In the genomic region with DNA sequence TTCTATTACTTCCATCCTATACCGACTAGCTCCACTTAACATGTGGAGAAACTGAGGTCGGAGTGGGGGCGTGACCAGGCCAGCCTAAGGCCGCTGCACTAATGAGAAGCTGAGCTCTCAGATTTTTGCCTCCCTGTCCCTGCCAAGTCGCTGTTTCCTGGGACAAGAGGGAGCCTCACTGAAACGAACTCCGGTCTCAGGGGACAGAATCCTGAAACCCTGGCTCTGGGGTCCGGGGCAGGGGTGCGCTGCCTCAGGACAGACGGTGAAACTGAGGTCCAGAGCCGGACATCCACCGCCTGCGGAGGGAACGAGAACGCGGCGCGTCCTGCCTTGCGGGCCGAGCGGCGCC, we compare ENCODE assay signal across 9 cellular contexts. TPM values are rescaled to one million over a fixed set of nuclear protein-coding genes. Genes with fewer than 3 reads are reported as not detected.
DNase-seq lines count a peak whose midpoint lies in the region; ATAC-seq and TF ChIP-seq lines count a peak whose summit lies in the region.
"Had no signal": no experiment of that assay in that cellular context is flagged by ENCODE, and none has a peak within 500 bp of the region (broad histone marks: within the 10 kb centered on the region; RNA-seq: fewer than 3 reads in every experiment).

No MANE protein-coding gene starts in this region.

- WGBS in trophoblast cell (ENCODE audit: extremely low coverage, insufficient coverage, insufficient read length), result no CpG with 5 or more reads among the region's 22 CpGs

- no peak overlapping the region for H2AK5ac ChIP-seq in trophoblast cell (ENCODE audit: low read length)

- peak overlapping the region; percentile 73 for H3K4me2 ChIP-seq in DND-41 (ENCODE audit: insufficient read depth, low read length)
- H3K4me2 ChIP-seq in trophoblast cell (ENCODE audit: low read length), result peak overlapping the region; percentile 83

- H2AFZ ChIP-seq in DND-41 (ENCODE audit: low read depth, low read length) (peak overlapping the region; percentile 92), trophoblast cell (ENCODE audit: insufficient read depth, low read length, poor library complexity) (peak overlapping the region; percentile 62)

- H3K9ac ChIP-seq in DND-41 (ENCODE audit: low read depth, low read length), result peak overlapping the region; percentile 62
- peak overlapping the region; percentile 32 for H3K9ac ChIP-seq in trophoblast cell (ENCODE audit: low read length)

- H3K27me3 ChIP-seq in DND-41 (ENCODE audit: insufficient read depth, low read length, poor library complexity), result no peaks in the 10 kb centered on the region
- peaks cover 2% of the 10 kb centered on the region for H3K27me3 ChIP-seq in trophoblast cell (ENCODE audit: insufficient read depth, low read length)

- H3K4me1 ChIP-seq in DND-41 (ENCODE audit: insufficient read depth, low read length) (peaks cover 38% of the 10 kb centered on the region), trophoblast cell (ENCODE audit: control insufficient read depth in 1 of 2, insufficient read depth in 2 of 2, low read length in 2 of 2) (peaks cover 10 to 14% of the 10 kb centered on the region in 2 experiments)

- TF ChIP-seq CTCF in DND-41 (IDR thresholded peaks at IDR 0.05; ENCODE audit: borderline replicate concordance, extremely low read depth, low read length, poor library complexity, severe bottlenecking), result no peak
- no peak for TF ChIP-seq CTCF in foreskin fibroblast (IDR thresholded peaks at IDR 0.05; ENCODE audit: low read depth, low read length)

- peak overlapping the region; percentile 59 for H3K18ac ChIP-seq in trophoblast cell (ENCODE audit: low read length)

- H3K9me3 ChIP-seq in DND-41 (ENCODE audit: insufficient read depth, low read length, severe bottlenecking) (no peaks in the 10 kb centered on the region), trophoblast cell (ENCODE audit: insufficient read depth, low read depth, low read length) (no peaks in the 10 kb centered on the region)

- peak overlapping the region; percentile 78 for H4K91ac ChIP-seq in trophoblast cell (ENCODE audit: low read depth, low read length)

- H3K36me3 ChIP-seq in DND-41 (ENCODE audit: insufficient read depth, low read length) (peaks cover 24% of the 10 kb centered on the region), trophoblast cell (ENCODE audit: control insufficient read depth in 1 of 2, insufficient read depth in 2 of 2, low read length in 2 of 2) (peaks cover 0 to 4% of the 10 kb centered on the region in 2 experiments)

- H2BK12ac ChIP-seq in trophoblast cell (ENCODE audit: low read length), result no peak overlapping the region

- H4K8ac ChIP-seq in trophoblast cell (ENCODE audit: low read depth, low read length), result peak overlapping the region; percentile 60

- H3K4me3 ChIP-seq in DND-41 (ENCODE audit: low read depth in 1 of 2, low read length in 2 of 2) (peak overlapping the region; percentile 16 to 59; a peak in 3 of 4 replicates), foreskin fibroblast (ENCODE audit: low read depth in 1 of 2, low read length in 2 of 2) (peak overlapping the region; percentile 43 to 47), trophoblast cell (ENCODE audit: low read depth, low read length) (peak overlapping the region; percentile 79)

- H3K79me1 ChIP-seq in trophoblast cell (ENCODE audit: low read length), result peaks cover 4% of the 10 kb centered on the region

- H3K23ac ChIP-seq in trophoblast cell (ENCODE audit: low read length), result no peak overlapping the region

- ATAC-seq in DND-41 (ENCODE audit: insufficient read depth, low read depth), result peak; percentile 48
- peak; percentile 20; the same call in 2 of the 3 replicates for ATAC-seq in SK-N-SH treated with all-trans-retinoic acid at 6 μM for 48 hours
- no peak for ATAC-seq in HG03521 (IDR thresholded peaks at IDR 0.05; ENCODE audit: unreplicated experiment)
- no peak for ATAC-seq in GM18861 (IDR thresholded peaks at IDR 0.05; ENCODE audit: unreplicated experiment)
- no peak for ATAC-seq in GM21390 (IDR thresholded peaks at IDR 0.05; ENCODE audit: unreplicated experiment)
- ATAC-seq: HCT116 had no signal

- H2BK5ac ChIP-seq in trophoblast cell (ENCODE audit: low read depth, low read length, poor library complexity), result no peak overlapping the region

- peak overlapping the region; percentile 71 for H3K27ac ChIP-seq in DND-41 (ENCODE audit: low read length)
- H3K27ac ChIP-seq in trophoblast cell (ENCODE audit: low read depth, low read length), result no peak overlapping the region

- H3K4ac ChIP-seq in trophoblast cell (ENCODE audit: low read depth, low read length), result no peak overlapping the region

- H3K79me2 ChIP-seq in DND-41 (ENCODE audit: insufficient read depth, low read length), result peaks cover 38% of the 10 kb centered on the region
- no peaks in the 10 kb centered on the region for H3K79me2 ChIP-seq in trophoblast cell (ENCODE audit: control insufficient read depth, insufficient read depth, low read length, poor library complexity)

- no peak overlapping the region for H4K12ac ChIP-seq in trophoblast cell (ENCODE audit: low read depth, low read length)

- DNase-seq in DND-41, result no peak
- DNase-seq in foreskin fibroblast, result no peak
- no peak for DNase-seq in trophoblast cell
- DNase-seq in ecto neural progenitor cell (ENCODE audit: low spot score), result no peak

- H2BK120ac ChIP-seq in trophoblast cell (ENCODE audit: insufficient read depth, low read length, poor library complexity), result peak overlapping the region; percentile 25

- no peaks in the 10 kb centered on the region for H4K20me1 ChIP-seq in DND-41 (ENCODE audit: insufficient read depth, low read length)

- H3K14ac ChIP-seq in trophoblast cell (ENCODE audit: low read length), result peak overlapping the region; percentile 42

TF ChIP-seq in SK-N-SH treated with all-trans-retinoic acid at 6 μM for 48 hours, 23 proteins besides CTCF, POLR2A, EP300 and RAD21:
- TF ChIP-seq ARNTL (CRISPR knock-in tag; IDR thresholded peaks at IDR 0.05; ENCODE audit: borderline replicate concordance, low read depth) (no peak), ESRRG (CRISPR knock-in tag; IDR thresholded peaks at IDR 0.05) (no peak), ZNF70 (CRISPR knock-in tag; IDR thresholded peaks at IDR 0.05) (no peak), RARB (CRISPR knock-in tag; IDR thresholded peaks at IDR 0.05) (no peak), ZFP3 (CRISPR knock-in tag; IDR thresholded peaks at IDR 0.05) (no peak), TCF4 (CRISPR knock-in tag; IDR thresholded peaks at IDR 0.05; ENCODE audit: borderline replicate concordance) (no peak), SNAI2 (CRISPR knock-in tag; IDR thresholded peaks at IDR 0.05) (no peak), ZC3H10 (CRISPR knock-in tag; IDR thresholded peaks at IDR 0.05) (no peak)
- TF ChIP-seq, protein P1, sequence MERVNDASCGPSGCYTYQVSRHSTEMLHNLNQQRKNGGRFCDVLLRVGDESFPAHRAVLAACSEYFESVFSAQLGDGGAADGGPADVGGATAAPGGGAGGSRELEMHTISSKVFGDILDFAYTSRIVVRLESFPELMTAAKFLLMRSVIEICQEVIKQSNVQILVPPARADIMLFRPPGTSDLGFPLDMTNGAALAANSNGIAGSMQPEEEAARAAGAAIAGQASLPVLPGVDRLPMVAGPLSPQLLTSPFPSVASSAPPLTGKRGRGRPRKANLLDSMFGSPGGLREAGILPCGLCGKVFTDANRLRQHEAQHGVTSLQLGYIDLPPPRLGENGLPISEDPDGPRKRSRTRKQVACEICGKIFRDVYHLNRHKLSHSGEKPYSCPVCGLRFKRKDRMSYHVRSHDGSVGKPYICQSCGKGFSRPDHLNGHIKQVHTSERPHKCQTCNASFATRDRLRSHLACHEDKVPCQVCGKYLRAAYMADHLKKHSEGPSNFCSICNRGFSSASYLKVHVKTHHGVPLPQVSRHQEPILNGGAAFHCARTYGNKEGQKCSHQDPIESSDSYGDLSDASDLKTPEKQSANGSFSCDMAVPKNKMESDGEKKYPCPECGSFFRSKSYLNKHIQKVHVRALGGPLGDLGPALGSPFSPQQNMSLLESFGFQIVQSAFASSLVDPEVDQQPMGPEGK (CRISPR knock-in tag; IDR thresholded peaks at IDR 0.05; ENCODE audit: borderline replicate concordance), result no peak

RNA-seq across cellular contexts. Expression of a gene that starts 0.2 kb away (rescaled TPM):
- polyA plus RNA-seq in trophoblast cell (2013), result 28.5 and 29.6 TPM in 2 replicates

RNA-seq across cellular contexts. Expression of a gene that starts 31.0 kb away (rescaled TPM):
- polyA plus RNA-seq in trophoblast cell (2013), result 0.99 and 1.1 TPM in 2 replicates

RNA-seq across cellular contexts. Expression of a gene that starts 49.1 kb away (rescaled TPM):
- polyA plus RNA-seq in trophoblast cell (2013), result 35.7 and 39.6 TPM in 2 replicates

Comparison
In these comparisons a context has a peak if more than half of its experiments do, and no peak if none do; other contexts are left out.
1. ATAC-seq: peak in DND-41 (single experiment) and SK-N-SH treated with all-trans-retinoic acid at 6 μM for 48 hours (single experiment); none in HG03521 (single experiment), GM18861 (single experiment) and GM21390 (single experiment).
2. Peak in every context shown above with its lines, with median percentiles within 50 percentile points of each other: H3K4me3 ChIP-seq.